16 cellular contexts compared by ENCODE assay signal in genomic region chr4:101280866-101281600, GRCh38.
A peak's percentile ranks its signal among the peaks of the same experiment; 100 is the strongest.
DNase-seq lines count a peak whose midpoint lies in the region; FAIRE-seq and TF ChIP-seq lines count a peak whose summit lies in the region.
"Had no signal": no experiment of that assay in that cellular context is flagged by ENCODE, and none has a peak within 500 bp of the region (broad histone marks: within the 10 kb centered on the region; RNA-seq: fewer than 3 reads in every experiment).

No MANE protein-coding gene starts in this region.

- no peak for TF ChIP-seq RAD21 in H1 (IDR thresholded peaks at IDR 0.05 in 1 of 2, conservative IDR thresholded peaks at IDR 0.05 in 1 of 2; ENCODE audit: low read depth in 2 of 2, low read length in 2 of 2)

- H3K4ac ChIP-seq in H1 (replicated peaks; ENCODE audit: insufficient read length, low read depth, low read length) = no peak overlapping the region
- no peak overlapping the region for H3K4ac ChIP-seq in mesenchymal stem cell (ENCODE audit: low read depth in 1 of 2, low read length in 2 of 2)

- no peak overlapping the region for H2BK15ac ChIP-seq in H1 (ENCODE audit: low read length)
- no peak overlapping the region for H2BK15ac ChIP-seq in mesenchymal stem cell (ENCODE audit: low read depth, poor library complexity, severe bottlenecking)

- in situ Hi-C loops in mammary epithelial cell (cut with MboI; ENCODE audit: low sequenced_read_pairs in 2 of 2) = no loop called here

- H3K4me1 ChIP-seq in A673 (ENCODE audit: insufficient read depth, low read length, poor library complexity, severe bottlenecking) (peaks cover 91% of the 10 kb centered on the region), H1 (replicated peaks in 1 of 4; ENCODE audit: control insufficient read depth in 3 of 4, insufficient read depth in 4 of 4, low read length in 3 of 4) (peaks cover 2 to 18% (median 10%) of the 10 kb centered on the region in 4 experiments; a peak in 6 of 7 replicates), mesenchymal stem cell (ENCODE audit: control insufficient read depth, insufficient read depth, low read depth, low read length) (peaks cover 4% of the 10 kb centered on the region), mammary epithelial cell (ENCODE audit: insufficient read depth, low read length) (peaks cover 11% of the 10 kb centered on the region)

- H2BK12ac ChIP-seq in H1 (ENCODE audit: low read depth, low read length) (no peak overlapping the region), mesenchymal stem cell (ENCODE audit: low read length in 2 of 2) (no peak overlapping the region)

- CTCF ChIA-PET in A673 (lab: Charles Lee) = no interaction called here
- CTCF ChIA-PET in H1 (lab: Charles Lee; ENCODE audit: partially characterized antibody) = interaction anchor here (0.6 to 1.1 kb wide), 4 partner anchors 15 to 157 kb away, joined by 3 read pairs; no protein-coding TSS in a partner anchor
- CTCF ChIA-PET in mammary epithelial cell (lab: Charles Lee; ENCODE audit: low non-redundant PET) = no interaction called here
- CTCF ChIA-PET in activated CD4-positive, alpha-beta memory T cell treated with anti-CD3 and anti-CD28 coated beads for 36 hours (lab: Charles Lee) = no interaction called here

- H2BK120ac ChIP-seq in H1 (replicated peaks; ENCODE audit: low read depth, low read length) = peak overlapping the region; percentile 79
- no peak overlapping the region for H2BK120ac ChIP-seq in mesenchymal stem cell (ENCODE audit: low read depth, low read length)

- H2AFZ ChIP-seq in H1 (ENCODE audit: low read length) (no peak overlapping the region), mesenchymal stem cell (ENCODE audit: low read depth, low read length) (no peak overlapping the region), mammary epithelial cell (ENCODE audit: low read depth, low read length) (no peak overlapping the region)

- H3K23ac ChIP-seq in H1 (ENCODE audit: insufficient read length) (no peak overlapping the region), mesenchymal stem cell (ENCODE audit: low read length in 2 of 2) (no peak overlapping the region)

- H3K23me2 ChIP-seq in H1 (ENCODE audit: low read depth, low read length) = no peaks in the 10 kb centered on the region

- H3K36me3 Mint-ChIP-seq in HFFc6 (ENCODE audit: low read depth) = peaks cover 9% of the 10 kb centered on the region
- no peaks in the 10 kb centered on the region for H3K36me3 Mint-ChIP-seq in activated CD4-positive, alpha-beta memory T cell treated with anti-CD3 and anti-CD28 coated beads for 36 hours

- TF ChIP-seq POLR2A in H1 (IDR thresholded peaks at IDR 0.05; ENCODE audit: control extremely low read depth in 1 of 2, low read depth in 2 of 2, low read length in 2 of 2) = no peak

- BruUV-seq in A673 (replicated peaks; lab: Mats Ljungman, UMichigan) = no TSS peak
- BruUV-seq in mammary epithelial cell (replicated peaks; lab: Mats Ljungman, UMichigan) = no TSS peak

- H4K91ac ChIP-seq in H1 (replicated peaks; ENCODE audit: insufficient read length, low read length) (no peak overlapping the region), mesenchymal stem cell (ENCODE audit: low read length) (no peak overlapping the region)

- H4K8ac ChIP-seq in H1 (ENCODE audit: extremely low read depth, insufficient read depth, low read length) (no peak overlapping the region), mesenchymal stem cell (ENCODE audit: low read length) (no peak overlapping the region)

- H3K18ac ChIP-seq in H1 (ENCODE audit: extremely low read depth, low read length) (0 out of 2 replicates have a peak overlapping the region, but pooled peaks have one; percentile 1), mesenchymal stem cell (ENCODE audit: low read depth in 1 of 2, low read length in 2 of 2) (no peak overlapping the region)

- no peaks in the 10 kb centered on the region; the same call in 1 of the 2 replicates for H3K27me3 Mint-ChIP-seq in HFFc6 (ENCODE audit: insufficient read depth)
- H3K27me3 Mint-ChIP-seq in activated CD4-positive, alpha-beta memory T cell treated with anti-CD3 and anti-CD28 coated beads for 36 hours = no peaks in the 10 kb centered on the region
- H3K27me3 Mint-ChIP-seq: CD4-positive, alpha-beta T cell had no signal

- 77% methylated on average over 3 of the region's 3 CpGs; no CpG with 5 or more reads in 1 of the 2 experiments for WGBS in H1 (ENCODE audit: extremely low coverage in 1 of 2, insufficient coverage in 1 of 2, insufficient read length in 1 of 2, insufficient replicate concordance in 2 of 2, low coverage in 1 of 2, low lambda C conversion rate in 2 of 2, missing lambda C conversion rate in 1 of 2), 2 experiments
- 90% methylated on average over 3 of the region's 3 CpGs for WGBS in mesenchymal stem cell
- WGBS in mammary epithelial cell (ENCODE audit: low coverage, missing lambda C conversion rate) = 94% methylated on average over 3 of the region's 3 CpGs

- H3K27me3 ChIP-seq in A673 (replicated peaks; ENCODE audit: insufficient read depth, low read depth, low read length, poor library complexity) = no peaks in the 10 kb centered on the region
- no peaks in the 10 kb centered on the region for H3K27me3 ChIP-seq in H1 (replicated peaks in 1 of 4; ENCODE audit: control insufficient read depth in 3 of 4, extremely low read depth in 1 of 4, insufficient read depth in 3 of 4, low read length in 3 of 4)
- no peaks in the 10 kb centered on the region for H3K27me3 ChIP-seq in mesenchymal stem cell (ENCODE audit: control insufficient read depth in 1 of 2, insufficient read depth in 1 of 2, low read length in 2 of 2)
- H3K27me3 ChIP-seq in mammary epithelial cell (ENCODE audit: insufficient read depth, low read length) = no peaks in the 10 kb centered on the region

- H3K9me3 ChIP-seq in A673 (ENCODE audit: low read depth, low read length, poor library complexity, severe bottlenecking) = no peaks in the 10 kb centered on the region
- H3K9me3 ChIP-seq in H1 (ENCODE audit: insufficient read depth in 2 of 2, low read depth in 1 of 2, low read length in 1 of 2) = no peaks in the 10 kb centered on the region
- no peaks in the 10 kb centered on the region for H3K9me3 ChIP-seq in mesenchymal stem cell (ENCODE audit: control insufficient read depth, low read length)
- no peaks in the 10 kb centered on the region for H3K9me3 ChIP-seq in mammary epithelial cell (replicated peaks; ENCODE audit: insufficient read depth, low read length)

- H2BK5ac ChIP-seq in H1 (ENCODE audit: low read depth, low read length) (no peak overlapping the region), mesenchymal stem cell (ENCODE audit: low read depth, low read length, poor library complexity, severe bottlenecking) (no peak overlapping the region)

- FAIRE-seq in H1 (lab: Jason Lieb, UNC) = no peak
- FAIRE-seq: K562 had no signal

- no peak overlapping the region for H3K56ac ChIP-seq in H1 (replicated peaks; ENCODE audit: insufficient read length, low read depth, low read length)

- H3K79me2 ChIP-seq in H1 (ENCODE audit: control insufficient read depth in 1 of 2, insufficient read depth in 2 of 2, low read length in 2 of 2) = peaks cover 0 to 34% of the 10 kb centered on the region in 2 experiments; a peak in 2 of 4 replicates
- peaks cover 96% of the 10 kb centered on the region for H3K79me2 ChIP-seq in mammary epithelial cell (ENCODE audit: insufficient read depth, low read length)

- intact Hi-C loops in A673 (cut with micrococcal nuclease; ENCODE audit: unreplicated experiment) (no loop called here), mammary epithelial cell (cut with micrococcal nuclease) (no loop called here)
- intact Hi-C loops in activated CD4-positive, alpha-beta memory T cell treated with anti-CD3 and anti-CD28 coated beads for 36 hours (cut with micrococcal nuclease) = no loop called here

- peak overlapping the region; percentile 31 for H3K27ac Mint-ChIP-seq in HFFc6
- no peak overlapping the region for H3K27ac Mint-ChIP-seq in activated CD4-positive, alpha-beta memory T cell treated with anti-CD3 and anti-CD28 coated beads for 36 hours
- H3K27ac Mint-ChIP-seq: CD4-positive, alpha-beta T cell had no signal

- H2AK5ac ChIP-seq in H1 (ENCODE audit: low read depth, low read length) = no peak overlapping the region
- H2AK5ac ChIP-seq in mesenchymal stem cell (ENCODE audit: low read length, severe bottlenecking) = no peak overlapping the region

- H3K4me3 ChIP-seq in A673 (ENCODE audit: low read depth, low read length, poor library complexity, severe bottlenecking) (peak overlapping the region; percentile 20), H1 (ENCODE audit: extremely low read depth in 1 of 4, insufficient read depth in 2 of 4, low read depth in 3 of 4, low read length in 4 of 4) (no peak overlapping the region), mesenchymal stem cell (ENCODE audit: insufficient read depth in 1 of 2, low read depth in 1 of 2, low read length in 2 of 2) (no peak overlapping the region), mammary epithelial cell (replicated peaks in 1 of 3; ENCODE audit: insufficient read depth in 1 of 3, low read depth in 2 of 3, low read length in 3 of 3) (no peak overlapping the region)
- H3K4me3 ChIP-seq: K562 had no signal

- H3K27ac ChIP-seq in A673 (ENCODE audit: low read depth, low read length, poor library complexity, severe bottlenecking) = peak overlapping the region; percentile 90
- H3K27ac ChIP-seq in H1 (ENCODE audit: low read depth, low read length) = no peak overlapping the region
- H3K27ac ChIP-seq in mesenchymal stem cell (ENCODE audit: low read length, poor library complexity, severe bottlenecking) = no peak overlapping the region
- no peak overlapping the region for H3K27ac ChIP-seq in mammary epithelial cell (ENCODE audit: insufficient read depth, low read depth, low read length)

- no peak overlapping the region for H3K4me3 Mint-ChIP-seq in HFFc6
- H3K4me3 Mint-ChIP-seq in activated CD4-positive, alpha-beta memory T cell treated with anti-CD3 and anti-CD28 coated beads for 36 hours = no peak overlapping the region
- H3K4me3 Mint-ChIP-seq: CD4-positive, alpha-beta T cell had no signal

- H4K20me1 ChIP-seq in H1 (replicated peaks in 1 of 2; ENCODE audit: control insufficient read depth in 1 of 2, insufficient read depth in 2 of 2, low read length in 2 of 2) = peaks cover 0 to 1% of the 10 kb centered on the region in 2 experiments
- H4K20me1 ChIP-seq in mammary epithelial cell (ENCODE audit: insufficient read depth, low read length) = no peaks in the 10 kb centered on the region

- POLR2A ChIA-PET in A673 (lab: Charles Lee; ENCODE audit: low non-redundant PET) = interaction anchor here (0.7 kb wide), 1 partner anchor 397 kb away, joined by 3 read pairs; no protein-coding TSS in a partner anchor
- POLR2A ChIA-PET in H1 (lab: Charles Lee; ENCODE audit: partially characterized antibody) = interaction anchor here (0.6 to 0.9 kb wide), 2 partner anchors 110 to 252 kb away, joined by 3 read pairs; no protein-coding TSS in a partner anchor
- POLR2A ChIA-PET in activated CD4-positive, alpha-beta memory T cell treated with anti-CD3 and anti-CD28 coated beads for 36 hours (lab: Charles Lee) = no interaction called here

- dilution Hi-C loops in mammary epithelial cell (cut with HindIII; ENCODE audit: low sequenced_read_pairs) = no loop called here

- H3K14ac ChIP-seq in H1 (ENCODE audit: insufficient read length) = no peak overlapping the region
- no peak overlapping the region for H3K14ac ChIP-seq in mesenchymal stem cell (ENCODE audit: low read length in 2 of 2)

- TF ChIP-seq CTCF in A673 (conservative IDR thresholded peaks at IDR 0.05; ENCODE audit: low read depth, low read length) (no peak), HFFc6 (IDR thresholded peaks at IDR 0.05) (no peak), H1 (IDR thresholded peaks at IDR 0.05; ENCODE audit: control extremely low read depth in 1 of 3, insufficient read depth in 1 of 3, low read depth in 1 of 3, low read length in 3 of 3) (no peak), mammary epithelial cell (conservative IDR thresholded peaks at IDR 0.05 in 1 of 2, IDR thresholded peaks at IDR 0.05 in 1 of 2; ENCODE audit: extremely low read depth in 1 of 2, insufficient read depth in 1 of 2, low read depth in 1 of 2, low read length in 2 of 2) (no peak)

- H3K79me1 ChIP-seq in H1 (ENCODE audit: low read depth, low read length) (no peaks in the 10 kb centered on the region), mesenchymal stem cell (replicated peaks; ENCODE audit: low read length, poor library complexity, severe bottlenecking) (peaks cover 13% of the 10 kb centered on the region)

- TF ChIP-seq EP300 in H1 (IDR thresholded peaks at IDR 0.05; ENCODE audit: borderline replicate concordance in 1 of 2, low read depth in 2 of 2, low read length in 2 of 2) = no peak

- peak overlapping the region; percentile 29; the same call in 1 of the 2 replicates for H2BK20ac ChIP-seq in H1 (ENCODE audit: low read length)

- H3K4me2 ChIP-seq in H1 (ENCODE audit: insufficient read depth in 1 of 2, low read depth in 2 of 2, low read length in 2 of 2) = no peak overlapping the region
- no peak overlapping the region for H3K4me2 ChIP-seq in mesenchymal stem cell (ENCODE audit: low read length, poor library complexity, severe bottlenecking)
- H3K4me2 ChIP-seq in mammary epithelial cell (ENCODE audit: insufficient read depth, low read depth, low read length) = no peak overlapping the region

- no peaks in the 10 kb centered on the region for H3K9me3 Mint-ChIP-seq in HFFc6
- no peaks in the 10 kb centered on the region for H3K9me3 Mint-ChIP-seq in activated CD4-positive, alpha-beta memory T cell treated with anti-CD3 and anti-CD28 coated beads for 36 hours
- H3K9me3 Mint-ChIP-seq: CD4-positive, alpha-beta T cell had no signal

- no peak overlapping the region for H4K5ac ChIP-seq in H1 (ENCODE audit: insufficient read length, low read depth, low read length)

- peaks cover 73% of the 10 kb centered on the region for H3K4me1 Mint-ChIP-seq in HFFc6 (ENCODE audit: low read depth)
- peaks cover 57% of the 10 kb centered on the region for H3K4me1 Mint-ChIP-seq in activated CD4-positive, alpha-beta memory T cell treated with anti-CD3 and anti-CD28 coated beads for 36 hours (ENCODE audit: low read depth)

- H3K9ac ChIP-seq in H1 (replicated peaks in 1 of 4; ENCODE audit: extremely low read depth in 1 of 4, low read depth in 3 of 4, low read length in 3 of 4) (no peak overlapping the region), mesenchymal stem cell (ENCODE audit: low read length) (no peak overlapping the region), mammary epithelial cell (ENCODE audit: insufficient read depth, low read length) (no peak overlapping the region)

- DNase-seq in A673 (ENCODE audit: low spot score) (peak; percentile 60), HFFc6 (no peak), H1 (ENCODE audit: low read depth in 1 of 2, low spot score in 2 of 2) (no peak), mesenchymal stem cell (peak; percentile 36), cerebellum (ENCODE audit: low spot score) (no peak), NCI-H2227 treated with DMSO at 0.1 percent for 48 hours (lab: John Stamatoyannopoulos, UW) (no peak), mammary epithelial cell (no peak)
- no peak for DNase-seq in activated CD4-positive, alpha-beta memory T cell treated with anti-CD3 and anti-CD28 coated beads for 36 hours
- DNase-seq: AML-193; CD4-positive, alpha-beta T cell; EL; HCEC 1CT; NCI-H1417 treated with DMSO at 0.1 percent for 48 hours; NCI-H1930; NCI-H524 had no signal

- H3K36me3 ChIP-seq in A673 (ENCODE audit: insufficient read depth, low read length, poor library complexity, severe bottlenecking) (no peaks in the 10 kb centered on the region), H1 (ENCODE audit: control insufficient read depth in 2 of 4, insufficient read depth in 4 of 4, low read length in 3 of 4) (no peaks in the 10 kb centered on the region), mesenchymal stem cell (ENCODE audit: control insufficient read depth in 1 of 2, insufficient read depth in 2 of 2, low read depth in 1 of 2, low read length in 2 of 2) (no peaks in the 10 kb centered on the region), mammary epithelial cell (ENCODE audit: insufficient read depth, low read length) (no peaks in the 10 kb centered on the region)

Comparison
In these comparisons a context has a peak if more than half of its experiments do, and no peak if none do; other contexts are left out.
1. DNase-seq: peak in A673 (single experiment) and mesenchymal stem cell (single experiment); none in HFFc6 (single experiment), H1 (0 of 2), cerebellum (single experiment), NCI-H2227 treated with DMSO at 0.1 percent for 48 hours (single experiment), mammary epithelial cell (single experiment) and activated CD4-positive, alpha-beta memory T cell treated with anti-CD3 and anti-CD28 coated beads for 36 hours (single experiment).